ENCODE assay signal across 6 cellular contexts in genomic region chr3:52845691-52846426, GRCh38. TPM values are rescaled to one million over a fixed set of nuclear protein-coding genes. Genes with fewer than 3 reads are reported as not detected.
DNase-seq lines count a peak whose midpoint lies in the region; ATAC-seq and TF ChIP-seq lines count a peak whose summit lies in the region.

No MANE protein-coding gene starts in this region.

- H3K27me3 ChIP-seq in H7 (ENCODE audit: control insufficient read depth, insufficient read depth, low read length) (no peaks in the 10 kb centered on the region), osteoblast (ENCODE audit: insufficient read depth, low read length) (no peaks in the 10 kb centered on the region)

- TF ChIP-seq CTCF in astrocyte of the spinal cord (IDR thresholded peaks at IDR 0.05; ENCODE audit: low read depth, low read length) (peak; percentile 38), osteoblast (IDR thresholded peaks at IDR 0.05; ENCODE audit: extremely low read depth, low read depth, low read length) (peak; percentile 38)

- in situ Hi-C loops in astrocyte of the spinal cord (cut with HindIII; ENCODE audit: low sequenced_read_pairs): no loop called here

- no peak for ATAC-seq in GM21367 (IDR thresholded peaks at IDR 0.05; ENCODE audit: unreplicated experiment)

- H3K4me2 ChIP-seq in osteoblast (ENCODE audit: insufficient read depth, low read length): no peak overlapping the region

- H4K20me1 ChIP-seq in osteoblast (ENCODE audit: insufficient read depth, low read length): peaks cover 6% of the 10 kb centered on the region

- peaks cover 8% of the 10 kb centered on the region for H3K4me1 ChIP-seq in osteoblast (ENCODE audit: insufficient read depth, low read length)

- no peak overlapping the region for H3K27ac ChIP-seq in osteoblast (ENCODE audit: low read depth, low read length)

- DNase-seq in H7 (peak; percentile 82), astrocyte of the spinal cord (ENCODE audit: low read depth, low spot score) (no peak), osteoblast (ENCODE audit: insufficient read length, low spot score, missing footprints) (peak; percentile 86), glomerular visceral epithelial cell (ENCODE audit: extremely low spot score) (no peak), UCSD-AML1 (lab: John Stamatoyannopoulos, UW; ENCODE audit: unreplicated experiment) (no peak)

- no peaks in the 10 kb centered on the region for H3K79me2 ChIP-seq in osteoblast (ENCODE audit: insufficient read depth, low read length)

- H3K4me3 ChIP-seq in H7 (ENCODE audit: insufficient read depth, low read depth, low read length) (no peak overlapping the region), astrocyte of the spinal cord (ENCODE audit: low read depth, low read length) (no peak overlapping the region), osteoblast (ENCODE audit: insufficient read depth, low read length) (no peak overlapping the region)

- no peaks in the 10 kb centered on the region for H3K9me3 ChIP-seq in osteoblast (ENCODE audit: low read depth, low read length)

- peaks cover 13% of the 10 kb centered on the region for H3K36me3 ChIP-seq in H7 (replicated peaks; ENCODE audit: control insufficient read depth, insufficient read depth, low read length)
- peaks cover 10% of the 10 kb centered on the region for H3K36me3 ChIP-seq in osteoblast (ENCODE audit: insufficient read depth, low read length)

- H2AFZ ChIP-seq in osteoblast (ENCODE audit: low read length): no peak overlapping the region

RNA-seq across cellular contexts. Expression of gene MUSTN1, which starts 11.0 kb away (rescaled TPM):
- total RNA-seq in H7 (2014; rRNA removed; shearing (Covaris generic)): 0.63 and 0.97 TPM in 2 replicates
- 1.4 TPM in 1 of 2 replicates, not detected in the other for total RNA-seq in osteoblast

RNA-seq across cellular contexts. Expression of gene ITIH4, which starts 15.4 kb away (rescaled TPM):
- 0.14 TPM in 1 of 2 replicates, not detected in the other for total RNA-seq in H7 (2014; rRNA removed; shearing (Covaris generic))
- total RNA-seq in osteoblast: 2.5 and 3.5 TPM in 2 replicates

RNA-seq across cellular contexts. Expression of gene ITIH3, which starts 51.3 kb away (rescaled TPM):
- total RNA-seq in H7 (2014; rRNA removed; shearing (Covaris generic)): not detected in 2 replicates
- total RNA-seq in osteoblast: under 0.01 TPM in 1 of 2 replicates, not detected in the other

RNA-seq across cellular contexts. Expression of gene STIMATE, which starts 51.5 kb away (rescaled TPM):
- 10.9 and 19.3 TPM in 2 replicates for total RNA-seq in H7 (2014; rRNA removed; shearing (Covaris generic))
- 11.5 and 18.5 TPM in 2 replicates for total RNA-seq in osteoblast

Comparison
In these comparisons a context has a peak if more than half of its experiments do, and no peak if none do; other contexts are left out.
1. DNase-seq: peak in H7 (single experiment) and osteoblast (single experiment); none in astrocyte of the spinal cord (single experiment), glomerular visceral epithelial cell (single experiment) and UCSD-AML1 (single experiment).